In the genomic region with DNA sequence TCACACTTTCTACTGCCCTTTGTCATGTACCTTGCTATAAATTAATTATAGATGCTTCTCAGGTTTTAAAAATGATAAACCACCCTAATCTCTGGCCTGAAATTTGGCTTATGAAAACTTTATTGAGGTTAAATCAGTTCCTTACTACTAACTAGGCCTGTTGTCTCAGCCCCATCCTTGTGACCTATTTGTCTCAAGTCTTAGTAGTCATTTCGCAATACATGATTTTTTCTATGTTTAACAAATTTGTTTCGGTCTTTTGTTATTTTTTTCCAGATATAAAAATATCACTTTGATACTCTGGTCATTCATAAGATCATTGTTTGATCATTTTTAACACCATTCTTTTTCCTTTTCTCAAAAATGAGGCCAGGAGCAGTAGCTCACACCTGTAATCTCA, we compare ENCODE assay signal across 17 cellular contexts.
DNase-seq lines count a peak whose midpoint lies in the region; ATAC-seq, FAIRE-seq and TF ChIP-seq lines count a peak whose summit lies in the region.
"Had no signal": no experiment of that assay in that cellular context is flagged by ENCODE, and none has a peak within 500 bp of the region (broad histone marks: within the 10 kb centered on the region; RNA-seq: fewer than 3 reads in every experiment).

No MANE protein-coding gene starts in this region.

- H3K4me3 ChIP-seq in A549 (no peak overlapping the region), bronchial epithelial cell (ENCODE audit: low read depth, low read length) (no peak overlapping the region), fibroblast of villous mesenchyme (ENCODE audit: low read depth, low read length) (no peak overlapping the region)
- H3K4me3 ChIP-seq: GM12878, GM23338 had no signal

- peaks cover 8% of the 10 kb centered on the region; the same call in 2 of the 3 replicates for H3K4me1 ChIP-seq in A549

- H3K9me3 ChIP-seq in A549 = no peaks in the 10 kb centered on the region

- H3K4me2 ChIP-seq in A549 = 0 out of 3 replicates have a peak overlapping the region, but pooled peaks have one; percentile 16
- H3K4me2 ChIP-seq: GM23338 had no signal

- POLR2A ChIA-PET in A549 (lab: Yijun Ruan, JAX) = no interaction called here

- TF ChIP-seq RAD21 in A549 (conservative IDR thresholded peaks at IDR 0.05 in 1 of 2, IDR thresholded peaks at IDR 0.05 in 1 of 2) = no peak

- DNase-seq in A549 (ENCODE audit: low read depth in 1 of 2, low spot score in 1 of 2) (no peak), EL (peak; percentile 6), bronchial epithelial cell (ENCODE audit: low read depth) (peak; percentile 3), fibroblast of villous mesenchyme (ENCODE audit: low read depth) (peak; percentile 53), erythroblast (lab: John Stamatoyannopoulos, UW) (no peak), amygdala (lab: John Stamatoyannopoulos, UW) (no peak), NCI-H1436 treated with DMSO at 0.1 percent for 48 hours (lab: John Stamatoyannopoulos, UW) (no peak)
- DNase-seq: Calu3; CD4-positive, alpha-beta T cell; KG1; NCI-H1048; NCI-H2107; NCI-H2227 treated with DMSO at 0.1 percent for 48 hours had no signal

- H3K27ac ChIP-seq in A549 = no peak overlapping the region

- ATAC-seq in A549 (no peak), HG02623 (IDR thresholded peaks at IDR 0.05; ENCODE audit: unreplicated experiment) (no peak)
- ATAC-seq: GM12878, GM23338, Right ventricle myocardium inferior had no signal

- CTCF ChIA-PET in A549 (lab: Yijun Ruan, JAX) = no interaction called here

- no peak for TF ChIP-seq POLR2A in A549 (IDR thresholded peaks at IDR 0.05; ENCODE audit: low read length)
- no peak for TF ChIP-seq POLR2A in erythroblast (IDR thresholded peaks at IDR 0.05; ENCODE audit: low read length)

- no peaks in the 10 kb centered on the region for H3K36me3 ChIP-seq in bronchial epithelial cell (ENCODE audit: control insufficient read depth, insufficient read depth, low read length)

- TF ChIP-seq CTCF in A549 (IDR thresholded peaks at IDR 0.05) (no peak), bronchial epithelial cell (IDR thresholded peaks at IDR 0.05; ENCODE audit: insufficient read depth, low read length, severe bottlenecking) (no peak), fibroblast of villous mesenchyme (IDR thresholded peaks at IDR 0.05; ENCODE audit: insufficient read depth, low read depth, low read length) (no peak)

- H3K27me3 ChIP-seq in bronchial epithelial cell (ENCODE audit: control insufficient read depth, insufficient read depth, low read length) = no peaks in the 10 kb centered on the region

- FAIRE-seq in A549 (lab: Jason Lieb, UNC) (no peak), bronchial epithelial cell (lab: Jason Lieb, UNC) (no peak)
- FAIRE-seq: GM12878 had no signal

- no peak for TF ChIP-seq EP300 in A549 (IDR thresholded peaks at IDR 0.05)

- 62% methylated on average over 2 of the region's 2 CpGs for WGBS in A549 (ENCODE audit: missing lambda C conversion rate)

TF ChIP-seq in A549, 52 proteins besides CTCF, POLR2A, EP300 and RAD21:
- TF ChIP-seq CEBPB (IDR thresholded peaks at IDR 0.05) (peak; percentile 67 to 73; a peak in 3 of 4 replicates), MYC (IDR thresholded peaks at IDR 0.05; ENCODE audit: borderline replicate concordance, low read length) (no peak), MAFK (IDR thresholded peaks at IDR 0.05; ENCODE audit: partially characterized antibody) (no peak)
- TF ChIP-seq, protein P1, sequence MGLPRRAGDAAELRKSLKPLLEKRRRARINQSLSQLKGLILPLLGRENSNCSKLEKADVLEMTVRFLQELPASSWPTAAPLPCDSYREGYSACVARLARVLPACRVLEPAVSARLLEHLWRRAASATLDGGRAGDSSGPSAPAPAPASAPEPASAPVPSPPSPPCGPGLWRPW (IDR thresholded peaks at IDR 0.05) = no peak
- TF ChIP-seq, protein P2, sequence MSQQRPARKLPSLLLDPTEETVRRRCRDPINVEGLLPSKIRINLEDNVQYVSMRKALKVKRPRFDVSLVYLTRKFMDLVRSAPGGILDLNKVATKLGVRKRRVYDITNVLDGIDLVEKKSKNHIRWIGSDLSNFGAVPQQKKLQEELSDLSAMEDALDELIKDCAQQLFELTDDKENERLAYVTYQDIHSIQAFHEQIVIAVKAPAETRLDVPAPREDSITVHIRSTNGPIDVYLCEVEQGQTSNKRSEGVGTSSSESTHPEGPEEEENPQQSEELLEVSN (IDR thresholded peaks at IDR 0.05; ENCODE audit: borderline replicate concordance, low read depth) = no peak

Comparison
In these comparisons a context has a peak if more than half of its experiments do, and no peak if none do; other contexts are left out.
1. DNase-seq: peak in EL (single experiment), bronchial epithelial cell (single experiment) and fibroblast of villous mesenchyme (single experiment); none in A549 (0 of 2), erythroblast (0 of 2), amygdala (0 of 56) and NCI-H1436 treated with DMSO at 0.1 percent for 48 hours (single experiment).